Comparison of ENCODE assay signal across 8 cellular contexts in genomic region chr11:118438314-118438931, GRCh38. TPM values are rescaled to one million over a fixed set of nuclear protein-coding genes. Genes with fewer than 3 reads are reported as not detected.
DNase-seq lines count a peak whose midpoint lies in the region; ATAC-seq and TF ChIP-seq lines count a peak whose summit lies in the region.

No MANE protein-coding gene starts in this region.

- H3K36me3 ChIP-seq in SK-N-MC (ENCODE audit: insufficient read depth, low read length) (peaks cover 40% of the 10 kb centered on the region), right atrium auricular region (no peaks in the 10 kb centered on the region), prostate gland (no peaks in the 10 kb centered on the region)

- WGBS in prostate gland = 2% methylated on average over 14 of the region's 14 CpGs

- TF ChIP-seq POLR2A in prostate gland (IDR thresholded peaks at IDR 0.05) = peak; percentile 22

- no peaks in the 10 kb centered on the region for H3K27me3 ChIP-seq in right atrium auricular region
- no peaks in the 10 kb centered on the region for H3K27me3 ChIP-seq in prostate gland (replicated peaks; ENCODE audit: insufficient read depth)

- DNase-seq in D341Med (ENCODE audit: low spot score) (peak; percentile 48), SK-N-MC (ENCODE audit: low read depth, low spot score) (no peak), amniotic epithelial cell (ENCODE audit: low read depth) (peak; percentile 88), right atrium auricular region (ENCODE audit: low spot score) (no peak), prostate gland (ENCODE audit: low spot score) (peak; percentile 68)

- peaks cover 0 to 74% of the 10 kb centered on the region in 2 donors for H3K4me1 ChIP-seq in right atrium auricular region
- H3K4me1 ChIP-seq in prostate gland (replicated peaks) = peaks cover 7% of the 10 kb centered on the region

- H3K4me3 ChIP-seq in SK-N-MC (peak overlapping the region; percentile 91), right atrium auricular region (peak overlapping the region; percentile 86 to 99), prostate gland (peak overlapping the region; percentile 97)

- intact Hi-C loops in prostate gland (cut with DNase I) = loop anchor here (5.0 kb wide), 2 partner anchors 36 to 49 kb away; partner anchors contain the start of gene ATP5MG

- H3K27ac ChIP-seq in SK-N-MC (peak overlapping the region; percentile 59), right atrium auricular region (peak overlapping the region; percentile 92 to 94), prostate gland (peak overlapping the region; percentile 96 to 97)

- ATAC-seq in HG02885 (IDR thresholded peaks at IDR 0.05; ENCODE audit: poor library complexity, unreplicated experiment) (peak; percentile 25), HG03280 (IDR thresholded peaks at IDR 0.05; ENCODE audit: unreplicated experiment) (no peak), HG03025 (IDR thresholded peaks at IDR 0.05; ENCODE audit: low FRiP score, unreplicated experiment) (no peak)

- TF ChIP-seq CTCF in right atrium auricular region (IDR thresholded peaks at IDR 0.05) = no peak
- TF ChIP-seq CTCF in prostate gland (IDR thresholded peaks at IDR 0.05) = no peak

- H3K9ac ChIP-seq in SK-N-MC (ENCODE audit: insufficient read length) = peak overlapping the region; percentile 89

- H3K9me3 ChIP-seq in SK-N-MC (ENCODE audit: low read depth, low read length) = no peaks in the 10 kb centered on the region
- H3K9me3 ChIP-seq in right atrium auricular region = no peaks in the 10 kb centered on the region
- no peaks in the 10 kb centered on the region for H3K9me3 ChIP-seq in prostate gland

RNA-seq across cellular contexts. Expression of gene KMT2A, which starts 2.1 kb away (rescaled TPM):
- total RNA-seq in right atrium auricular region = 10 to 100 TPM; 28.1 to 41.7 TPM
- total RNA-seq in prostate gland = 10 to 100 TPM; 82.6 to 89.0 TPM

RNA-seq across cellular contexts. Expression of gene ATP5MG, which starts 37.0 kb away (rescaled TPM):
- total RNA-seq in right atrium auricular region = 100 to 1,000 TPM in 1 of 2 donors, 10 to 100 TPM in 1; 82.3 to 122 TPM
- total RNA-seq in prostate gland = 10 to 100 TPM; 32.9 to 66.4 TPM

Comparison
In these comparisons a context has a peak if more than half of its experiments do, and no peak if none do; other contexts are left out.
1. DNase-seq: peak in D341Med (single experiment), amniotic epithelial cell (single experiment) and prostate gland (single experiment); none in SK-N-MC (single experiment) and right atrium auricular region (single experiment).
2. Peak in every context shown above with its lines, with median percentiles within 50 percentile points of each other: H3K27ac ChIP-seq and H3K4me3 ChIP-seq.